ENCODE assay signal across 17 cellular contexts in the genomic region with DNA sequence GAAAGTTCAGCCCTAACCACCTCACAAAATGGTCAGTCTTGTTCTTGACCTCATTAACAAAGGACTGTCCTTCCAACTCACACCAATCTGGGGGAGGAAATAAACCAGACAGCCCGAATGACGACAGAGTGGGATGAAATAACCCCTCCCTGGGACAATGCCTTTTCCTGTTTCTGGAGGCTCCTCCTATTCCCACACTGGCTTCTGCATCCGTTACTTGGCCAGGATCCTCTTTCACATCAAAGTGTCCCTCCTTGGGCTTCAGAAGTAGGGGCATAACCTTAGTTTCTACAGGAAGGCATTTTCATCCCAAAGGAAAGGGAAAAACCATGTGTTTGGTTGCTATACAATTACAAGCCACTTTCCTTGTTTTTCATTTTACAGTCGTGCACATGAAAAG. TPM values are rescaled to one million over a fixed set of nuclear protein-coding genes. Genes with fewer than 3 reads are reported as not detected.
DNase-seq lines count a peak whose midpoint lies in the region; ATAC-seq, FAIRE-seq and TF ChIP-seq lines count a peak whose summit lies in the region.
"Had no signal": no experiment of that assay in that cellular context is flagged by ENCODE, and none has a peak within 500 bp of the region (broad histone marks: within the 10 kb centered on the region; RNA-seq: fewer than 3 reads in every experiment).

No MANE protein-coding gene starts in this region.

- H3K9me3 ChIP-seq in OCI-LY7 (ENCODE audit: low read length), result no peaks in the 10 kb centered on the region

- H3K4me1 Mint-ChIP-seq in mesothelial cell of epicardium, result peaks cover 26% of the 10 kb centered on the region

- no peak overlapping the region for H3K27ac Mint-ChIP-seq in mesothelial cell of epicardium
- H3K27ac Mint-ChIP-seq: B cell; memory B cell; T-helper 2 cell treated with Interferon-gamma antibody and Interleukin-4, amounts not matched to agents 5 μg/mL and 100 μg/mL, for 36 hours had no signal

- H3K27me3 Mint-ChIP-seq in mesothelial cell of epicardium (ENCODE audit: low read depth), result no peaks in the 10 kb centered on the region
- H3K27me3 Mint-ChIP-seq: activated naive CD8-positive, alpha-beta T cell treated with anti-CD3 and anti-CD28 coated beads, Interleukin-2, amount 10 ng/mL, durations not matched to agents 7 days and 5 days had no signal

- peaks cover 34% of the 10 kb centered on the region for H3K4me1 ChIP-seq in OCI-LY7 (ENCODE audit: insufficient read depth, low read length, poor library complexity, severe bottlenecking)

- H3K4me2 ChIP-seq in OCI-LY7 (ENCODE audit: low read length), result no peak overlapping the region

- intact Hi-C loops in sciatic nerve (cut with DNase I), result no loop called here
- intact Hi-C loops in OCI-LY7 (cut with micrococcal nuclease; ENCODE audit: unreplicated experiment), result no loop called here

- ATAC-seq in sciatic nerve, result peak; percentile 87

- POLR2A ChIA-PET in OCI-LY7 (lab: Charles Lee), result interaction anchor here (0.5 to 1.5 kb wide), 2 partner anchors 43 to 568 kb away, joined by 3 to 4 read pairs; no protein-coding TSS in a partner anchor

- H3K36me3 ChIP-seq in OCI-LY7 (ENCODE audit: insufficient read depth, low read length), result no peaks in the 10 kb centered on the region

- no peak overlapping the region for H3K4me3 Mint-ChIP-seq in mesothelial cell of epicardium
- H3K4me3 Mint-ChIP-seq: activated naive CD8-positive, alpha-beta T cell treated with anti-CD3 and anti-CD28 coated beads, Interleukin-2, amount 10 ng/mL, durations not matched to agents 7 days and 5 days; B cell; memory B cell; T-helper 2 cell treated with Interferon-gamma antibody and Interleukin-4, amounts not matched to agents 5 μg/mL and 100 μg/mL, for 36 hours had no signal

- H3K36me3 Mint-ChIP-seq in mesothelial cell of epicardium, result no peaks in the 10 kb centered on the region
- H3K36me3 Mint-ChIP-seq: memory B cell had no signal

- DNase-seq in RPMI7951 (ENCODE audit: low read depth), result peak; percentile 79
- DNase-seq in left kidney (ENCODE audit: low read depth, low spot score), result peak; percentile 87
- DNase-seq in sciatic nerve (ENCODE audit: low spot score), result no peak
- DNase-seq in OCI-LY7 (ENCODE audit: low spot score), result no peak
- DNase-seq in NCI-H1930 (lab: John Stamatoyannopoulos, UW), result no peak
- DNase-seq in mesothelial cell of epicardium (ENCODE audit: low spot score in 2 of 2, unreplicated experiment in 2 of 2), result no peak
- DNase-seq in NOMO-1 treated with dmso at 0.1 percent for 144 hours (lab: John Stamatoyannopoulos, UW; ENCODE audit: unreplicated experiment), result no peak
- DNase-seq: activated CD4-positive, alpha-beta T cell treated with anti-CD3 and anti-CD28 coated beads, Interleukin-2, amount 50 U/mL, for 1 hour; activated naive CD8-positive, alpha-beta T cell treated with anti-CD3 and anti-CD28 coated beads, Interleukin-2, amount 10 ng/mL, durations not matched to agents 7 days and 5 days; activated T-cell treated with anti-CD3 and anti-CD28 coated beads, Interleukin-2, amount 50 U/mL, for 1 hour; cerebellar nuclear complex; NCI-H2171; SHP77 treated with DMSO at 0.1 percent for 48 hours had no signal

- no peak overlapping the region for H3K4me3 ChIP-seq in OCI-LY7 (ENCODE audit: low read depth, low read length, poor library complexity, severe bottlenecking)

- H2AFZ ChIP-seq in OCI-LY7 (ENCODE audit: low read length), result no peak overlapping the region

- H4K20me1 ChIP-seq in OCI-LY7 (ENCODE audit: insufficient read depth, low read length), result no peaks in the 10 kb centered on the region

- BruUV-seq in OCI-LY7 (replicated peaks; lab: Mats Ljungman, UMichigan), result no TSS peak

- TF ChIP-seq CTCF in OCI-LY7 (conservative IDR thresholded peaks at IDR 0.05; ENCODE audit: low read length), result no peak
- TF ChIP-seq CTCF in mesothelial cell of epicardium (IDR thresholded peaks at IDR 0.05; ENCODE audit: unreplicated experiment), result no peak

- FAIRE-seq in endometrium (lab: Jason Lieb, UNC), result peak; percentile 18

- H3K79me2 ChIP-seq in OCI-LY7 (ENCODE audit: insufficient read depth, low read depth, low read length), result no peaks in the 10 kb centered on the region

- no peak overlapping the region for H3K27ac ChIP-seq in OCI-LY7 (ENCODE audit: low read depth, low read length, poor library complexity, severe bottlenecking)

- CTCF ChIA-PET in OCI-LY7 (lab: Charles Lee; ENCODE audit: unreplicated experiment), result no interaction called here

- no peaks in the 10 kb centered on the region for H3K9me2 ChIP-seq in OCI-LY7 (ENCODE audit: insufficient read depth, low read length)

- H3K9me3 Mint-ChIP-seq in mesothelial cell of epicardium, result peaks cover 4% of the 10 kb centered on the region
- H3K9me3 Mint-ChIP-seq: memory B cell; T-helper 2 cell treated with Interferon-gamma antibody and Interleukin-4, amounts not matched to agents 5 μg/mL and 100 μg/mL, for 36 hours had no signal

RNA-seq across cellular contexts. Expression of a gene that starts 59.8 kb away (rescaled TPM):
- 721 and 798 TPM in 2 replicates for total RNA-seq in RPMI7951 (2014; rRNA removed; shearing (Covaris generic))
- total RNA-seq in sciatic nerve, result 980 TPM
- total RNA-seq in OCI-LY7 (2014; rRNA removed; shearing (Covaris generic)), result 1,304 and 1,342 TPM in 2 replicates
- 1,118 and 1,187 TPM in 2 replicates for total RNA-seq in OCI-LY7 (2022)
- total RNA-seq in mesothelial cell of epicardium, result 1,479 to 1,578 TPM (median 1,522 TPM) in 3 replicates

Comparison
In these comparisons a context has a peak if more than half of its experiments do, and no peak if none do; other contexts are left out.
1. DNase-seq: peak in RPMI7951 (single experiment) and left kidney (single experiment); none in sciatic nerve (single experiment), OCI-LY7 (single experiment), NCI-H1930 (0 of 2), mesothelial cell of epicardium (0 of 2) and NOMO-1 treated with dmso at 0.1 percent for 144 hours (single experiment).